In the genomic region with DNA sequence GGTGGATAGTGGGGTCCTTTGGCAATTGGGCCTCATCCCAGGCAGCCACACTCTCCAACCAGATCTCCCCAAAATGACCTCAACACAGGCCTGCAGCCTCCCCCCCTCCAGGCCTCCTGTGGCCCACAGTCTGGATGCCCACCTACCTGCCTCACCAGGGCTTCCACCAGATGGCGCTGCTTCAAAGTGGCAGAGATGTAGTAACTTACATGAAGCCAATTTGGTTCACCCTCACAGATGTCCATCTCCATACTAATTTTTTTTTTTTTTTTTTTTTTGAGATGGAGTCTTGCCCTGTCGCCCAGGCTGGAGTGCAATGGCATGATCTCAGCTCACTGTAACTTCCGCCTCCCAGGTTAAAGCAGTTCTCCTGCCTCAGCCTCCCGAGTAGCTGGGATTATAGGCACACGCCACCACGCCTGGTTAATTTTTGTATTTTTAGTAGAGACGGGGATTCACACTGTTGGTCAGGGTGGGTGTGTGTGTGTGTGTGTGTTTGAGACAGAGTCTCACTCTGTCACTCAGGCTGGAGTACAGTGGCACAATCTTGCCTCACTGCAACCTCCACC, we compare ENCODE assay signal across 8 cellular contexts. TPM values are rescaled to one million over a fixed set of nuclear protein-coding genes. Genes with fewer than 3 reads are reported as not detected.
DNase-seq lines count a peak whose midpoint lies in the region; ATAC-seq and TF ChIP-seq lines count a peak whose summit lies in the region.
"Not testable (repeated sequence)": the region's sequence is repeated elsewhere in the genome, so short reads cannot be mapped to it uniquely, and the experiment has no call there.

No MANE protein-coding gene starts in this region.

- not testable (repeated sequence) for H3K4me2 ChIP-seq in fibroblast of lung (ENCODE audit: extremely low read depth, insufficient read depth, low read length)

- not testable (repeated sequence) for H3K4me3 Mint-ChIP-seq in T-cell

- H3K36me3 ChIP-seq in H7 (replicated peaks; ENCODE audit: control insufficient read depth, insufficient read depth, low read length); fibroblast of lung (ENCODE audit: control insufficient read depth, insufficient read depth, low read length): not testable (repeated sequence)

- H3K79me2 ChIP-seq in fibroblast of lung (ENCODE audit: control insufficient read depth, insufficient read depth, low read length) = not testable (repeated sequence)

- DNase-seq in H7 (peak; percentile 94), NCI-H2081 (lab: John Stamatoyannopoulos, UW) (peak; percentile 61 to 69), T-cell (peak; percentile 47 to 82 (median 72)), fibroblast of lung (ENCODE audit: low read depth in 2 of 2) (peak; percentile 43 to 77), mucosa of gallbladder (ENCODE audit: low spot score) (peak; percentile 75)
- peak; percentile 93 for DNase-seq in activated effector memory CD4-positive, alpha-beta T cell treated with anti-CD3 and anti-CD28 coated beads, Interleukin-2, amount 50 U/mL, for 16 hours
- DNase-seq in stimulated activated CD8-positive, alpha-beta memory T cell treated with anti-CD3 and anti-CD28 coated beads, Interleukin-15, amount 100 ng/mL, for 24 hours (ENCODE audit: low read depth) = peak; percentile 78

- H3K4me1 ChIP-seq in fibroblast of lung (ENCODE audit: control insufficient read depth, extremely low read depth, insufficient read depth, low read length) = not testable (repeated sequence)

- not testable (repeated sequence) for H3K27ac Mint-ChIP-seq in T-cell

- not testable (repeated sequence) for H3K9me3 Mint-ChIP-seq in T-cell

- not testable (repeated sequence) for H3K9me3 ChIP-seq in fibroblast of lung (ENCODE audit: control insufficient read depth, insufficient read depth, low read depth, low read length)

- peak; percentile 61 to 85 (median 78) for ATAC-seq in T-cell (replicated peaks in 1 of 4)

- H3K27me3 Mint-ChIP-seq in T-cell = not testable (repeated sequence)

- TF ChIP-seq CTCF in C4-2B (conservative IDR thresholded peaks at IDR 0.05) (peak; percentile 89), fibroblast of lung (conservative IDR thresholded peaks at IDR 0.05 in 1 of 2, IDR thresholded peaks at IDR 0.05 in 1 of 2; ENCODE audit: low read depth in 1 of 2, low read length in 2 of 2) (peak; percentile 73 to 88)

- POLR2A ChIA-PET in T-cell (lab: Charles Lee) = not testable (repeated sequence)

- H3K36me3 Mint-ChIP-seq in T-cell = peaks cover 10% of the 10 kb centered on the region

- not testable (repeated sequence) for H4K20me1 ChIP-seq in fibroblast of lung (ENCODE audit: control insufficient read depth, extremely low read depth, insufficient read depth, low read length)

- CTCF ChIA-PET in T-cell (lab: Charles Lee) = interaction anchor here (0.6 to 1.5 kb wide), 7 partner anchors 11 to 1393 kb away, joined by 3 to 9 read pairs (median 4); no protein-coding TSS in a partner anchor

- not testable (repeated sequence) for H3K4me3 ChIP-seq in H7 (ENCODE audit: insufficient read depth, low read depth, low read length); fibroblast of lung (replicated peaks in 1 of 4; ENCODE audit: control extremely low read depth in 1 of 4, insufficient read depth in 1 of 4, low read depth in 3 of 4, low read length in 4 of 4)

- not testable (repeated sequence) for H3K27ac ChIP-seq in C4-2B; fibroblast of lung (ENCODE audit: insufficient read depth, low read length)

- not testable (repeated sequence) for H3K27me3 ChIP-seq in H7 (ENCODE audit: control insufficient read depth, insufficient read depth, low read length); fibroblast of lung (ENCODE audit: control insufficient read depth, insufficient read depth, low read length)

- not testable (repeated sequence) for H3K9ac ChIP-seq in fibroblast of lung (ENCODE audit: insufficient read depth, low read length)

- not testable (repeated sequence) for H2AFZ ChIP-seq in fibroblast of lung (ENCODE audit: low read length)

- H3K4me1 Mint-ChIP-seq in T-cell = not testable (repeated sequence)

RNA-seq across cellular contexts. Expression of a gene that starts 33.6 kb away (rescaled TPM):
- 57.4 and 60.6 TPM in 2 replicates for total RNA-seq in H7 (2014; rRNA removed; shearing (Covaris generic))
- total RNA-seq in T-cell (10 to 100 TPM in 2 of 5 donors, 1 to 10 TPM in 3; 6.1 to 11.1 (median 8.8) TPM), fibroblast of lung (22.3 and 22.6 TPM in 2 replicates), mucosa of gallbladder (158 TPM)
- polyA plus RNA-seq in fibroblast of lung = 25.5 and 61.0 TPM in 2 replicates
- polyA plus RNA-seq in fibroblast of lung (2012) = 16.8 and 36.6 TPM in 2 replicates
- 22.6 and 31.1 TPM in 2 replicates for polyA minus RNA-seq in fibroblast of lung (ENCODE audit: low replicate concordance)
